ENCODE assay signal across 4 cellular contexts in genomic region chr16:21376196-21376899, GRCh38.
TF ChIP-seq lines count a peak whose summit lies in the region.

No MANE protein-coding gene starts in this region.

TF ChIP-seq in HEK293, 187 proteins besides CTCF, POLR2A, EP300 and RAD21:
- TF ChIP-seq ZNF146 (tag by site-specific recombination; IDR thresholded peaks at IDR 0.05) (peak; percentile 100), ZNF580 (tag by site-specific recombination; IDR thresholded peaks at IDR 0.05) (peak; percentile 80; the same call in 1 of the 2 replicates)

TF ChIP-seq in K562, 482 proteins besides CTCF, POLR2A, EP300 and RAD21:
- peak; percentile 66 for TF ChIP-seq RBM25 (IDR thresholded peaks at IDR 0.05; ENCODE audit: low read depth, low read length, severe bottlenecking)
- peak; percentile 97 for TF ChIP-seq ZNF146 (CRISPR knock-in tag; IDR thresholded peaks at IDR 0.05; ENCODE audit: unreplicated experiment)
- peak; percentile 51; the same call in 1 of the 2 replicates for TF ChIP-seq BCOR (IDR thresholded peaks at IDR 0.05)

TF ChIP-seq in H1, 55 proteins besides CTCF, POLR2A, EP300 and RAD21:
- TF ChIP-seq KDM1A (IDR thresholded peaks at IDR 0.05; ENCODE audit: borderline replicate concordance, low read length) = peak; percentile 39; the same call in 1 of the 2 replicates

TF ChIP-seq in HepG2, 621 proteins besides CTCF, POLR2A, EP300 and RAD21:
- TF ChIP-seq ZMYM3 (CRISPR knock-in tag; IDR thresholded peaks at IDR 0.05) = 0 out of 2 replicates have a peak, but pooled peaks have one; percentile 15
